ENCODE assay signal across 25 cellular contexts in the genomic region with DNA sequence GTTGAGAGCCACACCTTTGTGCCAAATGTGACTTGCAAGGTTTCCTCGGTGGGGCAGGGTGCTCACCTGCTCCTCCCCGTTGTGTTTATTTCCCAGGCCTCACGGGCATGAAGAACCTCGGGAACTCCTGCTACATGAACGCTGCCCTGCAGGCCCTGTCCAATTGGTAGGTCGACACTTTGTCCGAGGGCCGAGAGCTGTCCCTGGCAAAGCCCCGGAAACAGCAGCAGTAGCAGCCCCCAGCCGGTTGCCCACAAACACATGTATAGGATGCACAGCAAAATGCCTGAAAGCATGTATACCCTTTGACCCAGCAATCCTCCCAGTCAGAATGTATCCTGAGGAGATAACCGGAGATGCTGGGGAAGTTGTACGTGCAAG. TPM values are rescaled to one million over a fixed set of nuclear protein-coding genes. Genes with fewer than 3 reads are reported as not detected.
DNase-seq lines count a peak whose midpoint lies in the region; ATAC-seq and TF ChIP-seq lines count a peak whose summit lies in the region.
"Had no signal": no experiment of that assay in that cellular context is flagged by ENCODE, and none has a peak within 500 bp of the region (broad histone marks: within the 10 kb centered on the region; RNA-seq: fewer than 3 reads in every experiment).

No MANE protein-coding gene starts in this region.

- H3K9me3 Mint-ChIP-seq in activated CD4-positive, alpha-beta T cell treated with anti-CD3 and anti-CD28 coated beads, Interleukin-2, amount 10 ng/mL, durations not matched to agents 24 days and 14 days = no peaks in the 10 kb centered on the region
- H3K9me3 Mint-ChIP-seq in CD4-positive, alpha-beta T cell = no peaks in the 10 kb centered on the region
- no peaks in the 10 kb centered on the region for H3K9me3 Mint-ChIP-seq in activated CD8-positive, alpha-beta T cell treated with anti-CD3 and anti-CD28 coated beads, Interleukin-2, amount 10 ng/mL, durations not matched to agents 7 days and 5 days (ENCODE audit: insufficient read depth)
- no peaks in the 10 kb centered on the region for H3K9me3 Mint-ChIP-seq in effector memory CD8-positive, alpha-beta T cell
- H3K9me3 Mint-ChIP-seq: mesothelial cell of epicardium, nephron had no signal

- no peaks in the 10 kb centered on the region for H3K27me3 Mint-ChIP-seq in activated CD4-positive, alpha-beta T cell treated with anti-CD3 and anti-CD28 coated beads, Interleukin-2, amount 10 ng/mL, durations not matched to agents 24 days and 14 days
- H3K27me3 Mint-ChIP-seq in CD4-positive, alpha-beta T cell = no peaks in the 10 kb centered on the region
- no peaks in the 10 kb centered on the region for H3K27me3 Mint-ChIP-seq in activated CD8-positive, alpha-beta T cell treated with anti-CD3 and anti-CD28 coated beads, Interleukin-2, amount 10 ng/mL, durations not matched to agents 7 days and 5 days (ENCODE audit: low read depth)
- H3K27me3 Mint-ChIP-seq in effector memory CD8-positive, alpha-beta T cell = no peaks in the 10 kb centered on the region

- peak overlapping the region; percentile 88 for H3K27ac Mint-ChIP-seq in activated CD4-positive, alpha-beta T cell treated with anti-CD3 and anti-CD28 coated beads, Interleukin-2, amount 10 ng/mL, durations not matched to agents 24 days and 14 days
- peak overlapping the region; percentile 86 for H3K27ac Mint-ChIP-seq in CD4-positive, alpha-beta T cell
- peak overlapping the region; percentile 4 for H3K27ac Mint-ChIP-seq in activated CD8-positive, alpha-beta T cell treated with anti-CD3 and anti-CD28 coated beads, Interleukin-2, amount 10 ng/mL, durations not matched to agents 7 days and 5 days
- peak overlapping the region; percentile 16 to 59 for H3K27ac Mint-ChIP-seq in effector memory CD8-positive, alpha-beta T cell
- H3K27ac Mint-ChIP-seq: mesothelial cell of epicardium, nephron had no signal

- TF ChIP-seq CTCF in CD4-positive, alpha-beta T cell (IDR thresholded peaks at IDR 0.05) = no peak
- TF ChIP-seq CTCF in RWPE1 (conservative IDR thresholded peaks at IDR 0.05; ENCODE audit: low read depth) = no peak

- CTCF ChIA-PET in CD4-positive, alpha-beta T cell (lab: Charles Lee) = no interaction called here
- CTCF ChIA-PET in activated CD8-positive, alpha-beta T cell treated with anti-CD3 and anti-CD28 coated beads, Interleukin-2, amount 10 ng/mL, durations not matched to agents 7 days and 5 days (lab: Charles Lee) = interaction anchor here (1.5 kb wide), 1 partner anchor 24 kb away, joined by 6 read pairs; no protein-coding TSS in a partner anchor
- CTCF ChIA-PET in RWPE1 (lab: Yijun Ruan, JAX) = no interaction called here

- H3K9me3 ChIP-seq in CD4-positive, alpha-beta T cell (ENCODE audit: control insufficient read depth, low read length) = no peaks in the 10 kb centered on the region
- H3K9me3 ChIP-seq: colonic mucosa, esophagus squamous epithelium, gastroesophageal sphincter, SJCRH30, suprapubic skin had no signal

- peak; percentile 55 for DNase-seq in activated CD4-positive, alpha-beta T cell treated with anti-CD3 and anti-CD28 coated beads, Interleukin-2, amount 10 ng/mL, durations not matched to agents 24 days and 14 days
- DNase-seq in activated CD4-positive, alpha-beta T cell treated with anti-CD3 and anti-CD28 coated beads for 4 hours = no peak
- DNase-seq in CD4-positive, alpha-beta T cell = no peak
- no peak for DNase-seq in activated CD8-positive, alpha-beta T cell treated with anti-CD3 and anti-CD28 coated beads, Interleukin-2, amount 10 ng/mL, durations not matched to agents 7 days and 5 days
- DNase-seq in effector memory CD8-positive, alpha-beta T cell = no peak
- DNase-seq in RWPE1 (ENCODE audit: low spot score) (no peak), kidney tubule cell (ENCODE audit: low spot score) (no peak), HCEC 1CT (no peak)
- DNase-seq: activated CD4-positive, alpha-beta T cell treated with anti-CD3 and anti-CD28 coated beads, Interleukin-2, amount 50 U/mL, for 4 hours; amniotic stem cell; Calu3; colonic mucosa; EL; esophagus squamous epithelium; hypothalamus; Kasumi-1; NCI-H187; NCI-H524 treated with DMSO at 0.1 percent for 48 hours; SJCRH30; stimulated activated CD4-positive, alpha-beta T cell treated with anti-CD3 and anti-CD28 coated beads, Interleukin-2, amount 100 ng/mL, for 24 hours had no signal

- no peaks in the 10 kb centered on the region for H3K27me3 ChIP-seq in CD4-positive, alpha-beta T cell (ENCODE audit: control insufficient read depth, insufficient read depth, low read length)
- H3K27me3 ChIP-seq: colonic mucosa, esophagus squamous epithelium, gastroesophageal sphincter, SJCRH30, suprapubic skin had no signal

- peaks cover 56% of the 10 kb centered on the region for H3K36me3 Mint-ChIP-seq in activated CD4-positive, alpha-beta T cell treated with anti-CD3 and anti-CD28 coated beads, Interleukin-2, amount 10 ng/mL, durations not matched to agents 24 days and 14 days (ENCODE audit: low read depth)
- H3K36me3 Mint-ChIP-seq in CD4-positive, alpha-beta T cell (ENCODE audit: low read depth) = peaks cover 74% of the 10 kb centered on the region
- H3K36me3 Mint-ChIP-seq in activated CD8-positive, alpha-beta T cell treated with anti-CD3 and anti-CD28 coated beads, Interleukin-2, amount 10 ng/mL, durations not matched to agents 7 days and 5 days (ENCODE audit: low read depth) = peaks cover 72% of the 10 kb centered on the region
- peaks cover 47% of the 10 kb centered on the region for H3K36me3 Mint-ChIP-seq in effector memory CD8-positive, alpha-beta T cell (ENCODE audit: insufficient read depth)

- H3K4me1 Mint-ChIP-seq in activated CD4-positive, alpha-beta T cell treated with anti-CD3 and anti-CD28 coated beads, Interleukin-2, amount 10 ng/mL, durations not matched to agents 24 days and 14 days = peaks cover 53% of the 10 kb centered on the region
- peaks cover 52% of the 10 kb centered on the region for H3K4me1 Mint-ChIP-seq in CD4-positive, alpha-beta T cell (ENCODE audit: low read depth)
- H3K4me1 Mint-ChIP-seq in activated CD8-positive, alpha-beta T cell treated with anti-CD3 and anti-CD28 coated beads, Interleukin-2, amount 10 ng/mL, durations not matched to agents 7 days and 5 days (ENCODE audit: low read depth) = peaks cover 79% of the 10 kb centered on the region
- H3K4me1 Mint-ChIP-seq in effector memory CD8-positive, alpha-beta T cell (ENCODE audit: low read depth in 2 of 2) = peaks cover 37 to 47% of the 10 kb centered on the region in 2 donors
- H3K4me1 Mint-ChIP-seq: mesothelial cell of epicardium, nephron had no signal

- ATAC-seq in CD4-positive, alpha-beta T cell (ENCODE audit: poor library complexity) = no peak
- no peak for ATAC-seq in activated CD8-positive, alpha-beta T cell treated with anti-CD3 and anti-CD28 coated beads, Interleukin-2, amount 10 ng/mL, durations not matched to agents 7 days and 5 days
- ATAC-seq in effector memory CD8-positive, alpha-beta T cell (replicated peaks) = no peak
- ATAC-seq: gastroesophageal sphincter, Panc1 had no signal

- intact Hi-C loops in activated CD4-positive, alpha-beta T cell treated with anti-CD3 and anti-CD28 coated beads, Interleukin-2, amount 10 ng/mL, durations not matched to agents 24 days and 14 days (cut with micrococcal nuclease) = loop anchor here (2.0 kb wide), 1 partner anchor 17 kb away; no protein-coding TSS in a partner anchor
- intact Hi-C loops in CD4-positive, alpha-beta T cell (cut with DNase I, micrococcal nuclease) = no loop called here

- peak overlapping the region; percentile 30 for H3K27ac ChIP-seq in CD4-positive, alpha-beta T cell (ENCODE audit: low read depth, low read length)
- no peak overlapping the region for H3K27ac ChIP-seq in RWPE1
- H3K27ac ChIP-seq: colonic mucosa, esophagus squamous epithelium, gastroesophageal sphincter, SJCRH30, suprapubic skin had no signal

- peak overlapping the region; percentile 42 for H3K4me3 Mint-ChIP-seq in activated CD4-positive, alpha-beta T cell treated with anti-CD3 and anti-CD28 coated beads, Interleukin-2, amount 10 ng/mL, durations not matched to agents 24 days and 14 days
- no peak overlapping the region for H3K4me3 Mint-ChIP-seq in CD4-positive, alpha-beta T cell
- no peak overlapping the region for H3K4me3 Mint-ChIP-seq in activated CD8-positive, alpha-beta T cell treated with anti-CD3 and anti-CD28 coated beads, Interleukin-2, amount 10 ng/mL, durations not matched to agents 7 days and 5 days
- peak overlapping the region; percentile 38 to 78 for H3K4me3 Mint-ChIP-seq in effector memory CD8-positive, alpha-beta T cell
- H3K4me3 Mint-ChIP-seq: mesothelial cell of epicardium, nephron had no signal

- POLR2A ChIA-PET in CD4-positive, alpha-beta T cell (lab: Charles Lee) = interaction anchor here (0.8 kb wide), 1 partner anchor 27 kb away, joined by 3 read pairs; no protein-coding TSS in a partner anchor
- POLR2A ChIA-PET in activated CD8-positive, alpha-beta T cell treated with anti-CD3 and anti-CD28 coated beads, Interleukin-2, amount 10 ng/mL, durations not matched to agents 7 days and 5 days (lab: Charles Lee) = interaction anchor here (0.9 to 2.3 kb wide), 3 partner anchors 8 to 27 kb away, joined by 3 to 10 read pairs (median 6); partner anchors contain the start of genes C9orf78 and USP20
- POLR2A ChIA-PET in RWPE1 (lab: Yijun Ruan, JAX; ENCODE audit: low non-redundant PET) = no interaction called here

RNA-seq across cellular contexts. Expression of gene USP20, which starts 26.2 kb away (rescaled TPM):
- total RNA-seq in activated CD4-positive, alpha-beta T cell treated with anti-CD3 and anti-CD28 coated beads, Interleukin-2, amount 10 ng/mL, durations not matched to agents 24 days and 14 days = 44.3 and 47.2 TPM in 2 replicates
- 10 to 100 TPM; 80.4 to 80.9 TPM for total RNA-seq in CD4-positive, alpha-beta T cell
- total RNA-seq in activated CD8-positive, alpha-beta T cell treated with anti-CD3 and anti-CD28 coated beads, Interleukin-2, amount 10 ng/mL, durations not matched to agents 7 days and 5 days = 10 to 100 TPM; 86.2 to 87.4 TPM

RNA-seq across cellular contexts. Expression of gene C9orf78, which starts 26.4 kb away (rescaled TPM):
- total RNA-seq in activated CD4-positive, alpha-beta T cell treated with anti-CD3 and anti-CD28 coated beads, Interleukin-2, amount 10 ng/mL, durations not matched to agents 24 days and 14 days = 59.9 and 60.9 TPM in 2 replicates
- total RNA-seq in CD4-positive, alpha-beta T cell = 100 to 1,000 TPM; 145 to 159 TPM
- total RNA-seq in activated CD8-positive, alpha-beta T cell treated with anti-CD3 and anti-CD28 coated beads, Interleukin-2, amount 10 ng/mL, durations not matched to agents 7 days and 5 days = 10 to 100 TPM; 89.7 to 91.7 TPM

RNA-seq across cellular contexts. Expression of gene TOR1A, which starts 37.5 kb away (rescaled TPM):
- total RNA-seq in activated CD4-positive, alpha-beta T cell treated with anti-CD3 and anti-CD28 coated beads, Interleukin-2, amount 10 ng/mL, durations not matched to agents 24 days and 14 days = 55.1 and 60.5 TPM in 2 replicates
- total RNA-seq in CD4-positive, alpha-beta T cell = 10 to 100 TPM; 12.6 to 13.9 TPM
- total RNA-seq in activated CD8-positive, alpha-beta T cell treated with anti-CD3 and anti-CD28 coated beads, Interleukin-2, amount 10 ng/mL, durations not matched to agents 7 days and 5 days = 10 to 100 TPM; 54.6 to 58.4 TPM

RNA-seq across cellular contexts. Expression of gene TOR1B, which starts 58.5 kb away (rescaled TPM):
- 22.7 and 24.1 TPM in 2 replicates for total RNA-seq in activated CD4-positive, alpha-beta T cell treated with anti-CD3 and anti-CD28 coated beads, Interleukin-2, amount 10 ng/mL, durations not matched to agents 24 days and 14 days
- total RNA-seq in CD4-positive, alpha-beta T cell = 10 to 100 TPM; 13.4 to 15.1 TPM
- total RNA-seq in activated CD8-positive, alpha-beta T cell treated with anti-CD3 and anti-CD28 coated beads, Interleukin-2, amount 10 ng/mL, durations not matched to agents 7 days and 5 days = 10 to 100 TPM; 22.1 to 24.4 TPM

Comparison
In these comparisons a context has a peak if more than half of its experiments do, and no peak if none do; other contexts are left out.
1. H3K27ac Mint-ChIP-seq: peak in every context shown above with its lines; median percentile 88 in activated CD4-positive, alpha-beta T cell treated with anti-CD3 and anti-CD28 coated beads, Interleukin-2, amount 10 ng/mL, durations not matched to agents 24 days and 14 days; 86 in CD4-positive, alpha-beta T cell; 38 in effector memory CD8-positive, alpha-beta T cell; 4 in activated CD8-positive, alpha-beta T cell treated with anti-CD3 and anti-CD28 coated beads, Interleukin-2, amount 10 ng/mL, durations not matched to agents 7 days and 5 days.
2. H3K4me3 Mint-ChIP-seq: peak in activated CD4-positive, alpha-beta T cell treated with anti-CD3 and anti-CD28 coated beads, Interleukin-2, amount 10 ng/mL, durations not matched to agents 24 days and 14 days (single experiment) and effector memory CD8-positive, alpha-beta T cell (2 of 2); none in CD4-positive, alpha-beta T cell (single experiment) and activated CD8-positive, alpha-beta T cell treated with anti-CD3 and anti-CD28 coated beads, Interleukin-2, amount 10 ng/mL, durations not matched to agents 7 days and 5 days (single experiment).